26 cellular contexts compared by ENCODE assay signal in genomic region chr1:211114446-211114845, GRCh38. TPM values are rescaled to one million over a fixed set of nuclear protein-coding genes. Genes with fewer than 3 reads are reported as not detected.
"Had no signal": no experiment of that assay in that cellular context is flagged by ENCODE, and none has a peak within 500 bp of the region (broad histone marks: within the 10 kb centered on the region; RNA-seq: fewer than 3 reads in every experiment).

No MANE protein-coding gene starts in this region.

- H3K9me3 ChIP-seq: esophagus squamous epithelium, gastrocnemius medialis, lower lobe of right lung, mucosa of descending colon had no signal

- H3K4me3 ChIP-seq: esophagus squamous epithelium, gastrocnemius medialis, heart right ventricle, left lung, lower lobe of right lung, mucosa of descending colon had no signal

- ATAC-seq: effector memory CD8-positive, alpha-beta T cell; esophagus mucosa; gastrocnemius medialis; heart right ventricle; left cardiac atrium; left lung; left ventricle myocardium superior; lower lobe of right lung; mucosa of descending colon; naive thymus-derived CD8-positive, alpha-beta T cell had no signal

- H3K27me3 ChIP-seq: gastrocnemius medialis, left lung had no signal

- H3K27ac ChIP-seq: epithelial cell of prostate, esophagus squamous epithelium, gastrocnemius medialis, heart right ventricle, left lung, lower lobe of right lung had no signal

- H3K4me1 ChIP-seq: esophagus squamous epithelium, gastrocnemius medialis, heart right ventricle, left lung, lower lobe of right lung had no signal

- DNase-seq: cortex of kidney; effector CD8-positive, alpha-beta T cell; effector memory CD8-positive, alpha-beta T cell; endodermal cell; erythroblast; esophagus squamous epithelium; foreskin fibroblast; foreskin melanocyte; gastrocnemius medialis; glutamatergic neuron; head of caudate nucleus; heart right ventricle; hippocampal formation; left cardiac atrium; left lung; left ventricle myocardium superior; lower lobe of right lung; mesenchymal stem cell; mucosa of descending colon; naive B cell; naive thymus-derived CD8-positive, alpha-beta T cell had no signal

- H3K36me3 ChIP-seq: esophagus squamous epithelium, gastrocnemius medialis, heart right ventricle, left lung, lower lobe of right lung had no signal

RNA-seq across cellular contexts. Expression of gene KCNH1, which starts 19.5 kb away (rescaled TPM):
- total RNA-seq: dermis microvascular lymphatic vessel endothelial cell; left ventricle myocardium superior; lower leg skin; lower lobe of right lung; lung microvascular endothelial cell; naive thymus-derived CD8-positive, alpha-beta T cell had no signal
